Comparison of ENCODE assay signal across 2 cellular contexts in the genomic region with DNA sequence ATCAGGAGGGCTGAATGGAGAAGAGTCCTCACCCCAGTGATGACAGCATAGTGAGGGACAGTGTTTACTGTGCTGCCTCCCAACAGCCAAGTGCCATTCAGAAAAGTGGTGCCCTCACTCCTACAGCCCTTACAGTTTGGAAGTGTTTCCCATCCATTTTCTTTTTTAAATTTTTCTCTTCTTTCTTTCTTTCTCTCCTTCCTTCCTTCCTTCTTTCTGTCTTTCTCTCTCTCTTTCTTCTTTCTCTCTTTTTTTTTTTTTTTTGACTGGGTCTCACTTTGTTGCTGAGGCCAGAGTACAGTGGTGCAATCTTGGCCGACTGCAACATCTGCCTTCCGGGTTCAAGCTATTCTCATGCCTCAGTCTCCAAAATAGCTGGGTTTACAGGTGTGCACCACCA.
TF ChIP-seq lines count a peak whose summit lies in the region.

No MANE protein-coding gene starts in this region.

TF ChIP-seq in HEK293, 187 proteins besides CTCF, POLR2A, EP300 and RAD21:
- TF ChIP-seq ZNF366 (tag by site-specific recombination; conservative IDR thresholded peaks at IDR 0.05) = peak; percentile 54
- TF ChIP-seq, protein P1, sequence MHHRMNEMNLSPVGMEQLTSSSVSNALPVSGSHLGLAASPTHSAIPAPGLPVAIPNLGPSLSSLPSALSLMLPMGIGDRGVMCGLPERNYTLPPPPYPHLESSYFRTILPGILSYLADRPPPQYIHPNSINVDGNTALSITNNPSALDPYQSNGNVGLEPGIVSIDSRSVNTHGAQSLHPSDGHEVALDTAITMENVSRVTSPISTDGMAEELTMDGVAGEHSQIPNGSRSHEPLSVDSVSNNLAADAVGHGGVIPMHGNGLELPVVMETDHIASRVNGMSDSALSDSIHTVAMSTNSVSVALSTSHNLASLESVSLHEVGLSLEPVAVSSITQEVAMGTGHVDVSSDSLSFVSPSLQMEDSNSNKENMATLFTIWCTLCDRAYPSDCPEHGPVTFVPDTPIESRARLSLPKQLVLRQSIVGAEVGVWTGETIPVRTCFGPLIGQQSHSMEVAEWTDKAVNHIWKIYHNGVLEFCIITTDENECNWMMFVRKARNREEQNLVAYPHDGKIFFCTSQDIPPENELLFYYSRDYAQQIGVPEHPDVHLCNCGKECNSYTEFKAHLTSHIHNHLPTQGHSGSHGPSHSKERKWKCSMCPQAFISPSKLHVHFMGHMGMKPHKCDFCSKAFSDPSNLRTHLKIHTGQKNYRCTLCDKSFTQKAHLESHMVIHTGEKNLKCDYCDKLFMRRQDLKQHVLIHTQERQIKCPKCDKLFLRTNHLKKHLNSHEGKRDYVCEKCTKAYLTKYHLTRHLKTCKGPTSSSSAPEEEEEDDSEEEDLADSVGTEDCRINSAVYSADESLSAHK (tag by site-specific recombination; IDR thresholded peaks at IDR 0.05) = no peak

TF ChIP-seq in H1, 55 proteins besides CTCF, POLR2A, EP300 and RAD21 (continued from another document):
- TF ChIP-seq GABPA (IDR thresholded peaks at IDR 0.05; ENCODE audit: borderline replicate concordance, insufficient read depth, low read length) = no peak
- TF ChIP-seq SRF (IDR thresholded peaks at IDR 0.05; ENCODE audit: low read depth, low read length) = no peak
- TF ChIP-seq ASH2L (IDR thresholded peaks at IDR 0.05; ENCODE audit: low read length) = no peak
